ENCODE assay signal across 1 cellular context in the genomic region with DNA sequence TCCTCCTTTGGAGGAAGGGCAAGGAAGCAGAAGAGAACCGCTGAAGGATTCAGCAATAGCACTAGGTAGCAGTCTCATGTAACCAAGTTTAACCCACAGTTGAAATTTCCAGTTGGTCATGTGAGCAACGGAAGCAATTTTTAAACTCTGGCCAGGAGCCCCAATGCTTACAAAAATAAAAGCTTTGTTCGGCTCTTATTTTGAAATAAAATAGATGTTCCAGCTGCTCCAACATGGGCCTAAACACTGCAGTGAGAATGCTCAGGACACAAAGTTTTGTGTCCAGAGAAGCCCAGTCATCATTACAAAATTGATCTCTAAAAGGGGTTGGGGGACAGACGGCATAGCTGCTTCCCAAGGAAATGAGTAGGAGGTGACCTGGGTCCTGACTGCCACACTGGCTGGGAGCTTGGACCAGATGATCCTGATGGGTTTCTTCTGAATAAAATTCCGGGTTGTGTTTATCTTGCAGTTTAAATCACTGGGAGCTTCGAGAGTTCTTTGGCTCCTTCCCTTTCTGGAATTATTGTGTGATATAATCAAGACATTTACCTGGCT.
TF ChIP-seq lines count a peak whose summit lies in the region.

No MANE protein-coding gene starts in this region.

TF ChIP-seq in WTC11, 78 proteins besides CTCF, POLR2A, EP300 and RAD21 (continued from another document):
- TF ChIP-seq ARID4B (CRISPR knock-in tag; IDR thresholded peaks at IDR 0.05; ENCODE audit: borderline replicate concordance) (no peak), HMGXB4 (CRISPR knock-in tag; IDR thresholded peaks at IDR 0.05) (no peak), CREB1 (CRISPR knock-in tag; IDR thresholded peaks at IDR 0.05) (no peak)
- TF ChIP-seq, protein P1, sequence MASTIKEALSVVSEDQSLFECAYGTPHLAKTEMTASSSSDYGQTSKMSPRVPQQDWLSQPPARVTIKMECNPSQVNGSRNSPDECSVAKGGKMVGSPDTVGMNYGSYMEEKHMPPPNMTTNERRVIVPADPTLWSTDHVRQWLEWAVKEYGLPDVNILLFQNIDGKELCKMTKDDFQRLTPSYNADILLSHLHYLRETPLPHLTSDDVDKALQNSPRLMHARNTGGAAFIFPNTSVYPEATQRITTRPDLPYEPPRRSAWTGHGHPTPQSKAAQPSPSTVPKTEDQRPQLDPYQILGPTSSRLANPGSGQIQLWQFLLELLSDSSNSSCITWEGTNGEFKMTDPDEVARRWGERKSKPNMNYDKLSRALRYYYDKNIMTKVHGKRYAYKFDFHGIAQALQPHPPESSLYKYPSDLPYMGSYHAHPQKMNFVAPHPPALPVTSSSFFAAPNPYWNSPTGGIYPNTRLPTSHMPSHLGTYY (CRISPR knock-in tag; IDR thresholded peaks at IDR 0.05): no peak
TF ChIP-seq in WTC11: peak in this region for 0.
